In genomic region chr15:73797366-73798158, GRCh38 we compare ENCODE assay signal across 2 cellular contexts.
TF ChIP-seq lines count a peak whose summit lies in the region.

No MANE protein-coding gene starts in this region.

TF ChIP-seq in HEK293, 187 proteins besides CTCF, POLR2A, EP300 and RAD21 (continued from another document):
- TF ChIP-seq ZNF521 (tag by site-specific recombination; IDR thresholded peaks at IDR 0.05) (no peak), ZXDB (tag by site-specific recombination; IDR thresholded peaks at IDR 0.05) (no peak)

TF ChIP-seq in GM12878, 131 proteins besides CTCF, POLR2A, EP300 and RAD21 (continued from another document):
- TF ChIP-seq SUZ12 (IDR thresholded peaks at IDR 0.05; ENCODE audit: unreplicated experiment) (no peak), CBX3 (IDR thresholded peaks at IDR 0.05; ENCODE audit: borderline replicate concordance, low read depth) (no peak)
